ENCODE assay signal across 28 cellular contexts in genomic region chr9:134885647-134886412, GRCh38. TPM values are rescaled to one million over a fixed set of nuclear protein-coding genes. Genes with fewer than 3 reads are reported as not detected.
DNase-seq lines count a peak whose midpoint lies in the region; ATAC-seq and TF ChIP-seq lines count a peak whose summit lies in the region.
"Had no signal": no experiment of that assay in that cellular context is flagged by ENCODE, and none has a peak within 500 bp of the region (broad histone marks: within the 10 kb centered on the region; RNA-seq: fewer than 3 reads in every experiment).

No MANE protein-coding gene starts in this region.

- H3K4me3 ChIP-seq in upper lobe of right lung = no peak overlapping the region
- H3K4me3 ChIP-seq: GM12878, HAP-1, MG63, PC-9, SJCRH30 had no signal

- POLR2A ChIA-PET in activated CD8-positive, alpha-beta T cell treated with anti-CD3 and anti-CD28 coated beads, Interleukin-2, amount 10 ng/mL, durations not matched to agents 7 days and 5 days (lab: Charles Lee) = no interaction called here
- POLR2A ChIA-PET in activated CD8-positive, alpha-beta T cell treated with anti-CD3 and anti-CD28 coated beads for 36 hours (lab: Charles Lee) = no interaction called here

- no peaks in the 10 kb centered on the region for H3K27me3 ChIP-seq in upper lobe of right lung
- H3K27me3 ChIP-seq: MG63, SJCRH30 had no signal

- H3K4me3 Mint-ChIP-seq in activated CD8-positive, alpha-beta T cell treated with anti-CD3 and anti-CD28 coated beads, Interleukin-2, amount 10 ng/mL, durations not matched to agents 7 days and 5 days = no peak overlapping the region
- no peak overlapping the region for H3K4me3 Mint-ChIP-seq in activated CD8-positive, alpha-beta T cell treated with anti-CD3 and anti-CD28 coated beads for 36 hours
- H3K4me3 Mint-ChIP-seq: CD4-positive, alpha-beta memory T cell; HFFc6 had no signal

- TF ChIP-seq CTCF in activated CD8-positive, alpha-beta T cell treated with anti-CD3 and anti-CD28 coated beads for 36 hours (IDR thresholded peaks at IDR 0.05) = no peak
- TF ChIP-seq CTCF in upper lobe of right lung (IDR thresholded peaks at IDR 0.05) = no peak

- no peaks in the 10 kb centered on the region for H3K4me1 ChIP-seq in upper lobe of right lung
- H3K4me1 ChIP-seq: HAP-1 had no signal

- DNase-seq in activated CD8-positive, alpha-beta T cell treated with anti-CD3 and anti-CD28 coated beads, Interleukin-2, amount 10 ng/mL, durations not matched to agents 7 days and 5 days = peak; percentile 15
- no peak for DNase-seq in activated CD8-positive, alpha-beta T cell treated with anti-CD3 and anti-CD28 coated beads for 36 hours
- DNase-seq in Daoy (ENCODE audit: low read depth) = peak; percentile 1
- peak; percentile 73 for DNase-seq in mesenteric fat pad (ENCODE audit: low spot score)
- DNase-seq in upper lobe of right lung = peak; percentile 52
- DNase-seq in GM19238 (ENCODE audit: insufficient read length, low spot score) = no peak
- DNase-seq: C1 segment of cervical spinal cord; CD4-positive, alpha-beta memory T cell; COR-L47; EL; GDM1; GOT3; HFFc6; IMR-90; KG1; MG63; NCI-H1694; NCI-H2029 treated with DMSO at 0.1 percent for 48 hours; NCI-H446 treated with DMSO at 0.1 percent for 48 hours; NCI-H526 treated with DMSO at 0.1 percent for 48 hours; PC-9; SJCRH30 had no signal

- ATAC-seq in activated CD8-positive, alpha-beta T cell treated with anti-CD3 and anti-CD28 coated beads, Interleukin-2, amount 10 ng/mL, durations not matched to agents 7 days and 5 days = no peak
- ATAC-seq in activated CD8-positive, alpha-beta T cell treated with anti-CD3 and anti-CD28 coated beads for 36 hours = no peak
- no peak for ATAC-seq in upper lobe of right lung
- ATAC-seq in GM21367 (IDR thresholded peaks at IDR 0.05; ENCODE audit: unreplicated experiment) = no peak
- ATAC-seq: GM12878, Right ventricle myocardium inferior had no signal

- H3K27ac Mint-ChIP-seq in activated CD8-positive, alpha-beta T cell treated with anti-CD3 and anti-CD28 coated beads, Interleukin-2, amount 10 ng/mL, durations not matched to agents 7 days and 5 days = no peak overlapping the region
- H3K27ac Mint-ChIP-seq in activated CD8-positive, alpha-beta T cell treated with anti-CD3 and anti-CD28 coated beads for 36 hours = no peak overlapping the region
- H3K27ac Mint-ChIP-seq: CD4-positive, alpha-beta memory T cell; HFFc6 had no signal

- no peak overlapping the region for H3K27ac ChIP-seq in upper lobe of right lung
- H3K27ac ChIP-seq: PC-9, SJCRH30 had no signal

- CTCF ChIA-PET in activated CD8-positive, alpha-beta T cell treated with anti-CD3 and anti-CD28 coated beads, Interleukin-2, amount 10 ng/mL, durations not matched to agents 7 days and 5 days (lab: Charles Lee) = no interaction called here
- CTCF ChIA-PET in activated CD8-positive, alpha-beta T cell treated with anti-CD3 and anti-CD28 coated beads for 36 hours (lab: Charles Lee) = no interaction called here

- H3K4me1 Mint-ChIP-seq in activated CD8-positive, alpha-beta T cell treated with anti-CD3 and anti-CD28 coated beads, Interleukin-2, amount 10 ng/mL, durations not matched to agents 7 days and 5 days (ENCODE audit: low read depth) = no peaks in the 10 kb centered on the region
- H3K4me1 Mint-ChIP-seq in activated CD8-positive, alpha-beta T cell treated with anti-CD3 and anti-CD28 coated beads for 36 hours (ENCODE audit: low read depth) = no peaks in the 10 kb centered on the region
- H3K4me1 Mint-ChIP-seq: CD4-positive, alpha-beta memory T cell had no signal

- no peaks in the 10 kb centered on the region for H3K36me3 Mint-ChIP-seq in activated CD8-positive, alpha-beta T cell treated with anti-CD3 and anti-CD28 coated beads, Interleukin-2, amount 10 ng/mL, durations not matched to agents 7 days and 5 days (ENCODE audit: low read depth)
- H3K36me3 Mint-ChIP-seq in activated CD8-positive, alpha-beta T cell treated with anti-CD3 and anti-CD28 coated beads for 36 hours (ENCODE audit: low read depth) = no peaks in the 10 kb centered on the region
- H3K36me3 Mint-ChIP-seq: CD4-positive, alpha-beta memory T cell had no signal

- H3K27me3 Mint-ChIP-seq in activated CD8-positive, alpha-beta T cell treated with anti-CD3 and anti-CD28 coated beads, Interleukin-2, amount 10 ng/mL, durations not matched to agents 7 days and 5 days (ENCODE audit: low read depth) = peaks cover 3% of the 10 kb centered on the region
- peaks cover 3% of the 10 kb centered on the region for H3K27me3 Mint-ChIP-seq in activated CD8-positive, alpha-beta T cell treated with anti-CD3 and anti-CD28 coated beads for 36 hours

- no peaks in the 10 kb centered on the region for H3K36me3 ChIP-seq in upper lobe of right lung
- H3K36me3 ChIP-seq: HAP-1, MG63, SJCRH30 had no signal

- H3K9me3 ChIP-seq in upper lobe of right lung = no peaks in the 10 kb centered on the region
- H3K9me3 ChIP-seq: HAP-1, MG63, SJCRH30 had no signal

- intact Hi-C loops in activated CD8-positive, alpha-beta T cell treated with anti-CD3 and anti-CD28 coated beads for 36 hours (cut with micrococcal nuclease) = no loop called here
- intact Hi-C loops in upper lobe of right lung (cut with DNase I) = no loop called here

- no peaks in the 10 kb centered on the region for H3K9me3 Mint-ChIP-seq in activated CD8-positive, alpha-beta T cell treated with anti-CD3 and anti-CD28 coated beads, Interleukin-2, amount 10 ng/mL, durations not matched to agents 7 days and 5 days (ENCODE audit: insufficient read depth)
- H3K9me3 Mint-ChIP-seq in activated CD8-positive, alpha-beta T cell treated with anti-CD3 and anti-CD28 coated beads for 36 hours = no peaks in the 10 kb centered on the region
- H3K9me3 Mint-ChIP-seq: CD4-positive, alpha-beta memory T cell; HFFc6 had no signal

RNA-seq across cellular contexts. Expression of gene FCN2, which starts 5.2 kb away (rescaled TPM):
- total RNA-seq in activated CD8-positive, alpha-beta T cell treated with anti-CD3 and anti-CD28 coated beads, Interleukin-2, amount 10 ng/mL, durations not matched to agents 7 days and 5 days = not detected
- not detected for total RNA-seq in activated CD8-positive, alpha-beta T cell treated with anti-CD3 and anti-CD28 coated beads for 36 hours
- total RNA-seq in Daoy (2014; rRNA removed; shearing (Covaris generic)) = not detected in 2 replicates
- total RNA-seq in mesenteric fat pad (1.2 TPM), upper lobe of right lung (not detected)
- total RNA-seq: A172; CD4-positive, alpha-beta memory T cell; GM12878; HFFc6; IMR-90; PC-9; Right ventricle myocardium inferior; RPMI7951; SJCRH30 had no signal

RNA-seq across cellular contexts. Expression of gene FCN1, which starts 31.9 kb away (rescaled TPM):
- total RNA-seq in activated CD8-positive, alpha-beta T cell treated with anti-CD3 and anti-CD28 coated beads, Interleukin-2, amount 10 ng/mL, durations not matched to agents 7 days and 5 days = not detected
- total RNA-seq in activated CD8-positive, alpha-beta T cell treated with anti-CD3 and anti-CD28 coated beads for 36 hours = not detected
- total RNA-seq in Daoy (2014; rRNA removed; shearing (Covaris generic)) = not detected in 2 replicates
- total RNA-seq in mesenteric fat pad (27.9 TPM), upper lobe of right lung (63.0 TPM)
- total RNA-seq: A172, HFFc6, IMR-90, PC-9, RPMI7951, SJCRH30 had no signal

Comparison
In these comparisons a context has a peak if more than half of its experiments do, and no peak if none do; other contexts are left out.
1. DNase-seq: peak in activated CD8-positive, alpha-beta T cell treated with anti-CD3 and anti-CD28 coated beads, Interleukin-2, amount 10 ng/mL, durations not matched to agents 7 days and 5 days (single experiment), Daoy (single experiment), mesenteric fat pad (single experiment) and upper lobe of right lung (single experiment); none in activated CD8-positive, alpha-beta T cell treated with anti-CD3 and anti-CD28 coated beads for 36 hours (single experiment) and GM19238 (single experiment).
2. RNA of gene FCN1, which starts 31.9 kb away (total RNA-seq): 63.0 TPM in upper lobe of right lung (single experiment) and 27.9 TPM in mesenteric fat pad (single experiment); not detected in activated CD8-positive, alpha-beta T cell treated with anti-CD3 and anti-CD28 coated beads, Interleukin-2, amount 10 ng/mL, durations not matched to agents 7 days and 5 days, not detected in activated CD8-positive, alpha-beta T cell treated with anti-CD3 and anti-CD28 coated beads for 36 hours and not detected in Daoy; every median in the first group is over 10 times any median in the second.